Comparison of ENCODE assay signal across 1 cellular context in genomic region chr6:22877946-22878705, GRCh38.
TF ChIP-seq lines count a peak whose summit lies in the region.

No MANE protein-coding gene starts in this region.

TF ChIP-seq in SK-N-SH, 30 proteins besides CTCF, POLR2A, EP300 and RAD21 (continued from another document):
- TF ChIP-seq REST (IDR thresholded peaks at IDR 0.05; ENCODE audit: low read depth, low read length) (no peak), POLR2AphosphoS5 (IDR thresholded peaks at IDR 0.05; ENCODE audit: low read depth, low read length) (peak; percentile 21; the same call in 1 of the 2 replicates)
TF ChIP-seq in SK-N-SH: peak in this region for 5.
